8 cellular contexts compared by ENCODE assay signal in genomic region chr17:74212262-74212912, GRCh38. TPM values are rescaled to one million over a fixed set of nuclear protein-coding genes. Genes with fewer than 3 reads are reported as not detected.
A peak's percentile ranks its signal among the peaks of the same experiment; 100 is the strongest.
DNase-seq lines count a peak whose midpoint lies in the region; ATAC-seq and TF ChIP-seq lines count a peak whose summit lies in the region.

No MANE protein-coding gene starts in this region.

- H3K27ac Mint-ChIP-seq in activated CD4-positive, alpha-beta memory T cell treated with anti-CD3 and anti-CD28 coated beads for 36 hours = peak overlapping the region; percentile 36

- H3K4me1 ChIP-seq in DND-41 (ENCODE audit: insufficient read depth, low read length) (peaks cover 21% of the 10 kb centered on the region), osteoblast (ENCODE audit: insufficient read depth, low read length) (peaks cover 34% of the 10 kb centered on the region)

- H3K27me3 ChIP-seq in DND-41 (ENCODE audit: insufficient read depth, low read length, poor library complexity) = no peaks in the 10 kb centered on the region
- H3K27me3 ChIP-seq in osteoblast (ENCODE audit: insufficient read depth, low read length) = no peaks in the 10 kb centered on the region

- no peaks in the 10 kb centered on the region for H3K9me3 Mint-ChIP-seq in activated CD4-positive, alpha-beta memory T cell treated with anti-CD3 and anti-CD28 coated beads for 36 hours

- H3K9ac ChIP-seq in DND-41 (ENCODE audit: low read depth, low read length) = peak overlapping the region; percentile 35

- peaks cover 74% of the 10 kb centered on the region for H3K4me1 Mint-ChIP-seq in activated CD4-positive, alpha-beta memory T cell treated with anti-CD3 and anti-CD28 coated beads for 36 hours (ENCODE audit: low read depth)

- H3K36me3 ChIP-seq in DND-41 (ENCODE audit: insufficient read depth, low read length) (peaks cover 45% of the 10 kb centered on the region), osteoblast (ENCODE audit: insufficient read depth, low read length) (peaks cover 34% of the 10 kb centered on the region)

- no peaks in the 10 kb centered on the region for H3K27me3 Mint-ChIP-seq in activated CD4-positive, alpha-beta memory T cell treated with anti-CD3 and anti-CD28 coated beads for 36 hours

- intact Hi-C loops in activated CD4-positive, alpha-beta memory T cell treated with anti-CD3 and anti-CD28 coated beads for 36 hours (cut with micrococcal nuclease) = loop anchor here (10.0 kb wide), 1 partner anchor 532 kb away; the partner anchor contains the start of gene NHERF1

- H3K4me3 Mint-ChIP-seq in activated CD4-positive, alpha-beta memory T cell treated with anti-CD3 and anti-CD28 coated beads for 36 hours = peak overlapping the region; percentile 74

- H2AFZ ChIP-seq in DND-41 (ENCODE audit: low read depth, low read length) (no peak overlapping the region), osteoblast (ENCODE audit: low read length) (peak overlapping the region; percentile 81)

- no peaks in the 10 kb centered on the region for H3K9me3 ChIP-seq in DND-41 (ENCODE audit: insufficient read depth, low read length, severe bottlenecking)
- no peaks in the 10 kb centered on the region for H3K9me3 ChIP-seq in osteoblast (ENCODE audit: low read depth, low read length)

- ATAC-seq in DND-41 (ENCODE audit: insufficient read depth, low read depth) (no peak), HG02885 (IDR thresholded peaks at IDR 0.05; ENCODE audit: poor library complexity, unreplicated experiment) (peak; percentile 6)

- peak overlapping the region; percentile 78 for H3K4me2 ChIP-seq in DND-41 (ENCODE audit: insufficient read depth, low read length)
- H3K4me2 ChIP-seq in osteoblast (ENCODE audit: insufficient read depth, low read length) = peak overlapping the region; percentile 88

- peaks cover 11% of the 10 kb centered on the region for H3K79me2 ChIP-seq in DND-41 (ENCODE audit: insufficient read depth, low read length)
- H3K79me2 ChIP-seq in osteoblast (ENCODE audit: insufficient read depth, low read length) = peaks cover 11% of the 10 kb centered on the region

- TF ChIP-seq CTCF in DND-41 (IDR thresholded peaks at IDR 0.05; ENCODE audit: borderline replicate concordance, extremely low read depth, low read length, poor library complexity, severe bottlenecking) (no peak), fibroblast of mammary gland (conservative IDR thresholded peaks at IDR 0.05; ENCODE audit: control insufficient read depth, insufficient read depth, low read depth, low read length) (no peak), osteoblast (IDR thresholded peaks at IDR 0.05; ENCODE audit: extremely low read depth, low read depth, low read length) (no peak), GM10266 (IDR thresholded peaks at IDR 0.05; ENCODE audit: control insufficient read depth, insufficient read depth, low read depth, missing control alignments) (no peak), GM20000 (IDR thresholded peaks at IDR 0.05; ENCODE audit: extremely low read depth, missing control alignments) (no peak)

- H4K20me1 ChIP-seq in DND-41 (ENCODE audit: insufficient read depth, low read length) (peaks cover 61% of the 10 kb centered on the region), osteoblast (ENCODE audit: insufficient read depth, low read length) (peaks cover 43% of the 10 kb centered on the region)

- peaks cover 29% of the 10 kb centered on the region for H3K36me3 Mint-ChIP-seq in activated CD4-positive, alpha-beta memory T cell treated with anti-CD3 and anti-CD28 coated beads for 36 hours

- POLR2A ChIA-PET in activated CD4-positive, alpha-beta memory T cell treated with anti-CD3 and anti-CD28 coated beads for 36 hours (lab: Charles Lee) = interaction anchor here (1.5 kb wide), 1 partner anchor 8 kb away, joined by 13 read pairs; the partner anchor contains the start of gene RPL38

- CTCF ChIA-PET in activated CD4-positive, alpha-beta memory T cell treated with anti-CD3 and anti-CD28 coated beads for 36 hours (lab: Charles Lee) = interaction anchor here (0.9 to 3.7 kb wide), 12 partner anchors 9 to 242 kb away, joined by 3 to 37 read pairs (median 6); partner anchors contain the start of gene RPL38

- peak overlapping the region in 1 of 2 experiments; percentile 57; a peak in 1 of 4 replicates for H3K4me3 ChIP-seq in DND-41 (ENCODE audit: low read depth in 1 of 2, low read length in 2 of 2)
- peak overlapping the region; percentile 62 for H3K4me3 ChIP-seq in fibroblast of mammary gland (ENCODE audit: control insufficient read depth, low read depth, low read length)
- H3K4me3 ChIP-seq in osteoblast (ENCODE audit: insufficient read depth, low read length) = peak overlapping the region; percentile 78

- H3K27ac ChIP-seq in DND-41 (ENCODE audit: low read length) (peak overlapping the region; percentile 68), osteoblast (ENCODE audit: low read depth, low read length) (peak overlapping the region; percentile 65)

- DNase-seq in DND-41 (no peak), fibroblast of mammary gland (ENCODE audit: low read depth) (peak; percentile 38), osteoblast (ENCODE audit: insufficient read length, low spot score, missing footprints) (peak; percentile 49), GM10266 (ENCODE audit: extremely low spot score) (no peak), GM20000 (ENCODE audit: low spot score) (no peak), COLO668 (lab: John Stamatoyannopoulos, UW; ENCODE audit: unreplicated experiment) (no peak)
- peak; percentile 35 for DNase-seq in activated CD4-positive, alpha-beta memory T cell treated with anti-CD3 and anti-CD28 coated beads for 36 hours

RNA-seq across cellular contexts. Expression of gene TTYH2, which starts 1.0 kb away (rescaled TPM):
- total RNA-seq in activated CD4-positive, alpha-beta memory T cell treated with anti-CD3 and anti-CD28 coated beads for 36 hours = 1 to 10 TPM; 7.6 to 7.9 TPM
- total RNA-seq in osteoblast = 1.2 and 1.4 TPM in 2 replicates

RNA-seq across cellular contexts. Expression of gene RPL38, which starts 8.9 kb away (rescaled TPM):
- 1,000 to 10,000 TPM; 1,460 to 1,580 TPM for total RNA-seq in activated CD4-positive, alpha-beta memory T cell treated with anti-CD3 and anti-CD28 coated beads for 36 hours
- 470 and 728 TPM in 2 replicates for total RNA-seq in osteoblast

Comparison
In these comparisons a context has a peak if more than half of its experiments do, and no peak if none do; other contexts are left out.
1. DNase-seq: peak in activated CD4-positive, alpha-beta memory T cell treated with anti-CD3 and anti-CD28 coated beads for 36 hours (single experiment), fibroblast of mammary gland (single experiment) and osteoblast (single experiment); none in DND-41 (single experiment), GM10266 (single experiment), GM20000 (single experiment) and COLO668 (single experiment).